2 cellular contexts compared by ENCODE assay signal in genomic region chr14:65834812-65835211, GRCh38.
TF ChIP-seq lines count a peak whose summit lies in the region.

No MANE protein-coding gene starts in this region.

TF ChIP-seq in GM23338, 12 proteins besides CTCF, POLR2A, EP300 and RAD21:
- no peak for TF ChIP-seq ZNF114 (CRISPR knock-in tag; IDR thresholded peaks at IDR 0.05)
- no peak for TF ChIP-seq EZH2 (IDR thresholded peaks at IDR 0.05; ENCODE audit: low read depth, unreplicated experiment)
- no peak for TF ChIP-seq STAT1 (IDR thresholded peaks at IDR 0.05; ENCODE audit: unreplicated experiment)
- no peak for TF ChIP-seq JUNB (IDR thresholded peaks at IDR 0.05; ENCODE audit: unreplicated experiment)
- TF ChIP-seq ETS1 (IDR thresholded peaks at IDR 0.05), result no peak
- TF ChIP-seq REST (IDR thresholded peaks at IDR 0.05; ENCODE audit: unreplicated experiment), result no peak
- TF ChIP-seq ZNF331 (CRISPR knock-in tag; IDR thresholded peaks at IDR 0.05; ENCODE audit: low read depth), result no peak
- TF ChIP-seq ZNF462 (CRISPR knock-in tag; IDR thresholded peaks at IDR 0.05), result no peak
- TF ChIP-seq NANOG (IDR thresholded peaks at IDR 0.05; ENCODE audit: borderline replicate concordance), result no peak
- no peak for TF ChIP-seq POLR2AphosphoS5 (IDR thresholded peaks at IDR 0.05; ENCODE audit: low read depth)
- no peak for TF ChIP-seq CREB1 (CRISPR knock-in tag; IDR thresholded peaks at IDR 0.05; ENCODE audit: low read depth)
- no peak for TF ChIP-seq EZH2phosphoT487 (IDR thresholded peaks at IDR 0.05; ENCODE audit: unreplicated experiment)

TF ChIP-seq in H1, 55 proteins besides CTCF, POLR2A, EP300 and RAD21:
- TF ChIP-seq POLR2AphosphoS5 (IDR thresholded peaks at IDR 0.05; ENCODE audit: low read depth, low read length) (no peak), JUN (IDR thresholded peaks at IDR 0.05; ENCODE audit: low read depth, low read length) (0 out of 2 replicates have a peak, but pooled peaks have one; percentile 24), PHF8 (conservative IDR thresholded peaks at IDR 0.05; ENCODE audit: low read depth, low read length) (no peak), ATF3 (IDR thresholded peaks at IDR 0.05; ENCODE audit: insufficient read depth, low read depth, low read length) (no peak), TCF12 (IDR thresholded peaks at IDR 0.05; ENCODE audit: low read depth, low read length) (0 out of 2 replicates have a peak, but pooled peaks have one; percentile 38), HDAC6 (IDR thresholded peaks at IDR 0.05; ENCODE audit: low read depth, low read length) (no peak), JUND (IDR thresholded peaks at IDR 0.05; ENCODE audit: low read length) (peak; percentile 84), SP1 (IDR thresholded peaks at IDR 0.05; ENCODE audit: low read depth, low read length) (no peak)
